In the genomic region with DNA sequence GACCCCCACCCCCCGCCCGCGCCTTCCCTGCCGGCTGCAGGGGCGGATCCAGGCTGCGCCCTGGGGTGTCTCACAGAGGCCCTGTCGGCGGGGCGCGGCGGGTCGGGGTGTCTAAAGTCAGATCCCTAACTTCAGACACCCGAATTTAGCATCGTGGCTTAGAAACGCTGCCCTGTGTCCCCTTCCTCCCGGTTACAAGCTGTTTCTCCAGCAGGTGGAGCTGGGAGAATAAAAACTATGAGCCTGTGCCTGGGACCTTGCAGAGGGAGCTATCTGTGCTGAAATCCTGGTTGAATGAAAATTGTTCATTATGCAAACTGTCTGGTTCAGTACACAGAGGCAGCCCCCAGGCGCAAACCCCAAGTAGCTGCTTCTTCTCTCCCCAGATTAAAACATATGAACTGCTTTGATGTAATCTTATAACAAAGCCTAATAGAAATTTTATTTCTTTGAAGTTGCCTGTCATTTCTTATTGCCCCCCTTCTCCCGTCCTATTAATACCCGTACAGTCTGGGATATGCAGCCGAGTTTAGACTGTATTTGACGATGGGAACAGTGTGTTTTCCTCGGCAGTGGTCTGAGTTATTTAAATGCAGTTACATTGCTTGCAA, we compare ENCODE assay signal across 9 cellular contexts.
DNase-seq lines count a peak whose midpoint lies in the region; ATAC-seq, FAIRE-seq and TF ChIP-seq lines count a peak whose summit lies in the region.
"Had no signal": no experiment of that assay in that cellular context is flagged by ENCODE, and none has a peak within 500 bp of the region (broad histone marks: within the 10 kb centered on the region; RNA-seq: fewer than 3 reads in every experiment).

No MANE protein-coding gene starts in this region.

- in situ Hi-C loops in mammary epithelial cell (cut with MboI; ENCODE audit: low sequenced_read_pairs in 2 of 2) = loop anchor here (5.0 to 10.0 kb wide), 2 partner anchors 118 to 336 kb away; a partner anchor contains a TSS

- H3K9me3 Mint-ChIP-seq in T-cell = no peaks in the 10 kb centered on the region

- H3K27me3 Mint-ChIP-seq in T-cell = peaks cover 48 to 65% of the 10 kb centered on the region in 2 donors

- CTCF ChIA-PET in T-cell (lab: Charles Lee) = interaction anchor here in 1 of 2 donors (0.5 kb wide), 1 partner anchor 116 kb away, joined by 3 read pairs; a partner anchor contains a TSS
- CTCF ChIA-PET in mammary epithelial cell (lab: Charles Lee; ENCODE audit: low non-redundant PET) = interaction anchor here (0.6 to 1.2 kb wide), 6 partner anchors 94 to 335 kb away, joined by 3 to 32 read pairs (median 4); a partner anchor contains a TSS

- no peaks in the 10 kb centered on the region for H3K36me3 Mint-ChIP-seq in T-cell

- intact Hi-C loops in mammary epithelial cell (cut with micrococcal nuclease) = loop anchor here (1.0 kb wide), 3 partner anchors 117 to 335 kb away; a partner anchor contains a TSS

- H3K79me2 ChIP-seq in mammary epithelial cell (ENCODE audit: insufficient read depth, low read length) = no peaks in the 10 kb centered on the region

- H3K36me3 ChIP-seq in mammary epithelial cell (ENCODE audit: insufficient read depth, low read length) (no peaks in the 10 kb centered on the region), small intestine (ENCODE audit: control insufficient read depth in 2 of 2, insufficient read depth in 2 of 2, low read length in 2 of 2) (no peaks in the 10 kb centered on the region)

- FAIRE-seq in islet of Langerhans (lab: Jason Lieb, UNC) (peak; percentile 86), small intestine (lab: Jason Lieb, UNC) (no peak)
- FAIRE-seq: A204.1 had no signal

- DNase-seq in NCI-H446 (lab: John Stamatoyannopoulos, UW) (peak; percentile 25 to 74), NCI-H446 treated with DMSO at 0.1 percent for 48 hours (lab: John Stamatoyannopoulos, UW) (no peak), NCI-H128 (lab: John Stamatoyannopoulos, UW; ENCODE audit: unreplicated experiment) (peak; percentile 28), T-cell (peak in 7 of 34 experiments; percentile 3 to 26 (median 12)), mammary epithelial cell (peak; percentile 54), small intestine (peak; percentile 72)

- H3K4me2 ChIP-seq in mammary epithelial cell (ENCODE audit: insufficient read depth, low read depth, low read length) = peak overlapping the region; percentile 41

- ATAC-seq in T-cell (replicated peaks in 1 of 4) (peak; percentile 52 to 75 (median 71)), HG03095 (IDR thresholded peaks at IDR 0.05; ENCODE audit: unreplicated experiment) (no peak)

- H3K4me1 ChIP-seq in mammary epithelial cell (ENCODE audit: insufficient read depth, low read length) = peaks cover 6% of the 10 kb centered on the region
- no peaks in the 10 kb centered on the region for H3K4me1 ChIP-seq in small intestine (ENCODE audit: control insufficient read depth in 2 of 2, insufficient read depth in 1 of 2, low read depth in 1 of 2, low read length in 1 of 2)

- H3K4me3 ChIP-seq in mammary epithelial cell (replicated peaks in 1 of 3; ENCODE audit: insufficient read depth in 1 of 3, low read depth in 2 of 3, low read length in 3 of 3) (no peak overlapping the region), small intestine (ENCODE audit: low read depth in 1 of 2, low read length in 2 of 2) (no peak overlapping the region)

- TF ChIP-seq CTCF in mammary epithelial cell (conservative IDR thresholded peaks at IDR 0.05 in 1 of 2, IDR thresholded peaks at IDR 0.05 in 1 of 2; ENCODE audit: extremely low read depth in 1 of 2, insufficient read depth in 1 of 2, low read depth in 1 of 2, low read length in 2 of 2) = peak; percentile 49 to 81

- POLR2A ChIA-PET in T-cell (lab: Charles Lee) = no interaction called here

- H3K27ac ChIP-seq in mammary epithelial cell (ENCODE audit: insufficient read depth, low read depth, low read length) (no peak overlapping the region), small intestine (ENCODE audit: low read depth in 1 of 2, low read length in 1 of 2) (no peak overlapping the region)

- peaks cover 2% of the 10 kb centered on the region for H3K27me3 ChIP-seq in mammary epithelial cell (ENCODE audit: insufficient read depth, low read length)
- H3K27me3 ChIP-seq in small intestine (ENCODE audit: control insufficient read depth in 2 of 2, insufficient read depth in 2 of 2, low read length in 2 of 2) = peaks cover 0 to 14% of the 10 kb centered on the region in 2 donors

- H3K9ac ChIP-seq in mammary epithelial cell (ENCODE audit: insufficient read depth, low read length) = no peak overlapping the region

- H3K27ac Mint-ChIP-seq in T-cell = no peak overlapping the region

- peak overlapping the region; percentile 25 to 58 (median 46) for H3K4me3 Mint-ChIP-seq in T-cell

- peak overlapping the region; percentile 51 for H2AFZ ChIP-seq in mammary epithelial cell (ENCODE audit: low read depth, low read length)

- no TSS peak for BruUV-seq in mammary epithelial cell (replicated peaks; lab: Mats Ljungman, UMichigan)

- peaks cover 0 to 10% (median 10%) of the 10 kb centered on the region in 3 donors for H3K4me1 Mint-ChIP-seq in T-cell

- H3K9me3 ChIP-seq in mammary epithelial cell (replicated peaks; ENCODE audit: insufficient read depth, low read length) (no peaks in the 10 kb centered on the region), small intestine (ENCODE audit: control insufficient read depth, low read depth) (no peaks in the 10 kb centered on the region)

- WGBS in mammary epithelial cell (ENCODE audit: low coverage, missing lambda C conversion rate) = 8% methylated on average over 13 of the region's 22 CpGs
- WGBS in small intestine, 3 donors = 5 to 7% (median 7%) methylated on average over 22 of the region's 22 CpGs

- dilution Hi-C loops in mammary epithelial cell (cut with HindIII; ENCODE audit: low sequenced_read_pairs) = no loop called here

- no peaks in the 10 kb centered on the region for H4K20me1 ChIP-seq in mammary epithelial cell (ENCODE audit: insufficient read depth, low read length)
